1 cellular context compared by ENCODE assay signal in the genomic region with DNA sequence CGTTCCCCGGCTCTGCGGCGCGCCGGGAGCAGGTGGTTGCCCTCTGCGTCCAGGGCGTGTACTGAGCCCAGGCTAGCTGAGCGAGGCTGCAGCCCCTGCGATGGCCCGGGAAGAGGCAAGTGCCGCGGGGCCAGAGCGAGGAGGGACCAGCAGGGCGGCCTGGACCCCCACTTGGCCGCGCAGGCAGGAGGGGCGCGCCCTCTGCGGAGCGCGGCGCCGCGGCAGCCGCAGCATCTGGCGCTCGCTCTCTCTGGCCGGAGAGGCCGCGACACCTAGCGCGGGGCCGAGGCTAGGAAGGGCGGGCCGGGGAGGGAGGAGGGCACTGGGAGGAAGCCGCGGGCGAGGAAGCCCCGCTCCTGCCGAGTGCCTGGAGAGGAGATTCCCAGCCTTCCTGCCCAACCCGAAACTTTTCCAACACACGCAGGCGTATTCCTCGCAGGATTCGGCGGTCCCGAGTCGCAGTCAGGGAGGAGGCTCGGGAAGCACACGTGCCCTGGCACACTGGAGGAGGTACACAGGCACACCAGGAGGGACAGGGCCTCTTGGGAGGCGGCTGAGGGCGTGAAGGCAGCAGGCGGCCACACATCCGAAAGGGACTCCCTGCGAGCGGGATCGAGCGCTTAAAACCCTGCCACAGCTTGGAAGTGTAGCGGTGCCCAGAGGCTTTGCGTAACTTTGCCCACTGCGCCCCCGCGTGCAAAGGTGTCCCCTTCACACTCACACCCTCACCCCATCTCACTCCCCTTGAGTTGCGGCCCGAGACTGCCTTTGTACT.
A peak's percentile ranks its signal among the peaks of the same experiment; 100 is the strongest.
TF ChIP-seq lines count a peak whose summit lies in the region.

No MANE protein-coding gene starts in this region.

TF ChIP-seq in HEK293, 187 proteins besides CTCF, POLR2A, EP300 and RAD21 (continued from another document and continues in another):
- TF ChIP-seq ZNF645 (tag by site-specific recombination; IDR thresholded peaks at IDR 0.05) (no peak), ZNF776 (tag by site-specific recombination; IDR thresholded peaks at IDR 0.05; ENCODE audit: borderline replicate concordance) (no peak), PATZ1 (tag by site-specific recombination; IDR thresholded peaks at IDR 0.05) (peak; percentile 33; the same call in 1 of the 2 replicates), ZBTB1 (tag by site-specific recombination; IDR thresholded peaks at IDR 0.05) (no peak), ZNF362 (tag by site-specific recombination; IDR thresholded peaks at IDR 0.05) (no peak), AEBP2 (tag by site-specific recombination; IDR thresholded peaks at IDR 0.05; ENCODE audit: borderline replicate concordance) (no peak), ZBTB17 (tag by site-specific recombination; IDR thresholded peaks at IDR 0.05) (peak; percentile 47; the same call in 1 of the 2 replicates), ZNF416 (tag by site-specific recombination; IDR thresholded peaks at IDR 0.05) (no peak), ZNF174 (tag by site-specific recombination; IDR thresholded peaks at IDR 0.05) (no peak), ZNF610 (tag by site-specific recombination; IDR thresholded peaks at IDR 0.05; ENCODE audit: borderline replicate concordance) (no peak), ZNF10 (tag by site-specific recombination; IDR thresholded peaks at IDR 0.05) (no peak), KLF8 (tag by site-specific recombination; IDR thresholded peaks at IDR 0.05) (peak; percentile 34; the same call in 1 of the 2 replicates), ZFP37 (tag by site-specific recombination; IDR thresholded peaks at IDR 0.05) (no peak), ZNF341 (tag by site-specific recombination; IDR thresholded peaks at IDR 0.05; ENCODE audit: low read depth) (peak; percentile 8; the same call in 1 of the 2 replicates), ZNF792 (tag by site-specific recombination; IDR thresholded peaks at IDR 0.05) (no peak), KLF16 (tag by site-specific recombination; IDR thresholded peaks at IDR 0.05) (no peak; the same call in 1 of the 2 replicates), ZXDB (tag by site-specific recombination; IDR thresholded peaks at IDR 0.05) (0 out of 2 replicates have a peak, but pooled peaks have one; percentile 24), BCL11B (tag by site-specific recombination; IDR thresholded peaks at IDR 0.05; ENCODE audit: low read depth) (no peak), ZNF221 (tag by site-specific recombination; IDR thresholded peaks at IDR 0.05; ENCODE audit: borderline replicate concordance) (no peak), ZNF701 (tag by site-specific recombination; IDR thresholded peaks at IDR 0.05) (no peak), ZNF202 (tag by site-specific recombination; IDR thresholded peaks at IDR 0.05; ENCODE audit: borderline replicate concordance) (no peak), ZNF707 (tag by site-specific recombination; IDR thresholded peaks at IDR 0.05) (no peak), ZNF157 (tag by site-specific recombination; IDR thresholded peaks at IDR 0.05) (no peak), ZNF132 (tag by site-specific recombination; IDR thresholded peaks at IDR 0.05; ENCODE audit: borderline replicate concordance) (no peak), ZNF585B (tag by site-specific recombination; IDR thresholded peaks at IDR 0.05) (no peak), ZSCAN30 (tag by site-specific recombination; IDR thresholded peaks at IDR 0.05) (peak; percentile 31; the same call in 1 of the 2 replicates), ZNF155 (tag by site-specific recombination; IDR thresholded peaks at IDR 0.05) (no peak), ZNF600 (tag by site-specific recombination; IDR thresholded peaks at IDR 0.05) (peak; percentile 80), GLIS2 (tag by site-specific recombination; IDR thresholded peaks at IDR 0.05) (peak; percentile 77; the same call in 1 of the 2 replicates), ZNF274 (IDR thresholded peaks at IDR 0.05; ENCODE audit: low read length) (no peak), ZNF274 (tag by site-specific recombination; IDR thresholded peaks at IDR 0.05; ENCODE audit: borderline replicate concordance) (no peak), KLF9 (tag by site-specific recombination; IDR thresholded peaks at IDR 0.05; ENCODE audit: low read depth) (no peak), ZNF48 (tag by site-specific recombination; IDR thresholded peaks at IDR 0.05) (no peak), ZNF140 (tag by site-specific recombination; IDR thresholded peaks at IDR 0.05) (no peak), ZNF571 (tag by site-specific recombination; IDR thresholded peaks at IDR 0.05) (no peak), TCF7L2 (IDR thresholded peaks at IDR 0.05; ENCODE audit: borderline replicate concordance, low read depth, low read length) (no peak), ZNF76 (tag by site-specific recombination; IDR thresholded peaks at IDR 0.05; ENCODE audit: borderline replicate concordance, low read depth) (no peak; the same call in none of the 2 replicates), PRDM1 (tag by site-specific recombination; IDR thresholded peaks at IDR 0.05) (no peak), ZNF747 (tag by site-specific recombination; IDR thresholded peaks at IDR 0.05) (no peak), ZNF514 (tag by site-specific recombination; IDR thresholded peaks at IDR 0.05) (no peak), ZBTB21 (tag by site-specific recombination; IDR thresholded peaks at IDR 0.05) (no peak), ZNF350 (tag by site-specific recombination; IDR thresholded peaks at IDR 0.05) (no peak), ZNF843 (tag by site-specific recombination; IDR thresholded peaks at IDR 0.05) (no peak)
- TF ChIP-seq, protein P1, sequence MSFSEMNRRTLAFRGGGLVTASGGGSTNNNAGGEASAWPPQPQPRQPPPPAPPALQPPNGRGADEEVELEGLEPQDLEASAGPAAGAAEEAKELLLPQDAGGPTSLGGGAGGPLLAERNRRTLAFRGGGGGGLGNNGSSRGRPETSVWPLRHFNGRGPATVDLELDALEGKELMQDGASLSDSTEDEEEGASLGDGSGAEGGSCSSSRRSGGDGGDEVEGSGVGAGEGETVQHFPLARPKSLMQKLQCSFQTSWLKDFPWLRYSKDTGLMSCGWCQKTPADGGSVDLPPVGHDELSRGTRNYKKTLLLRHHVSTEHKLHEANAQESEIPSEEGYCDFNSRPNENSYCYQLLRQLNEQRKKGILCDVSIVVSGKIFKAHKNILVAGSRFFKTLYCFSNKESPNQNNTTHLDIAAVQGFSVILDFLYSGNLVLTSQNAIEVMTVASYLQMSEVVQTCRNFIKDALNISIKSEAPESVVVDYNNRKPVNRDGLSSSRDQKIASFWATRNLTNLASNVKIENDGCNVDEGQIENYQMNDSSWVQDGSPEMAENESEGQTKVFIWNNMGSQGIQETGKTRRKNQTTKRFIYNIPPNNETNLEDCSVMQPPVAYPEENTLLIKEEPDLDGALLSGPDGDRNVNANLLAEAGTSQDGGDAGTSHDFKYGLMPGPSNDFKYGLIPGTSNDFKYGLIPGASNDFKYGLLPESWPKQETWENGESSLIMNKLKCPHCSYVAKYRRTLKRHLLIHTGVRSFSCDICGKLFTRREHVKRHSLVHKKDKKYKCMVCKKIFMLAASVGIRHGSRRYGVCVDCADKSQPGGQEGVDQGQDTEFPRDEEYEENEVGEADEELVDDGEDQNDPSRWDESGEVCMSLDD (tag by site-specific recombination; IDR thresholded peaks at IDR 0.05) = no peak
- TF ChIP-seq, protein P2, sequence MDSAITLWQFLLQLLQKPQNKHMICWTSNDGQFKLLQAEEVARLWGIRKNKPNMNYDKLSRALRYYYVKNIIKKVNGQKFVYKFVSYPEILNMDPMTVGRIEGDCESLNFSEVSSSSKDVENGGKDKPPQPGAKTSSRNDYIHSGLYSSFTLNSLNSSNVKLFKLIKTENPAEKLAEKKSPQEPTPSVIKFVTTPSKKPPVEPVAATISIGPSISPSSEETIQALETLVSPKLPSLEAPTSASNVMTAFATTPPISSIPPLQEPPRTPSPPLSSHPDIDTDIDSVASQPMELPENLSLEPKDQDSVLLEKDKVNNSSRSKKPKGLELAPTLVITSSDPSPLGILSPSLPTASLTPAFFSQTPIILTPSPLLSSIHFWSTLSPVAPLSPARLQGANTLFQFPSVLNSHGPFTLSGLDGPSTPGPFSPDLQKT (IDR thresholded peaks at IDR 0.05; ENCODE audit: borderline replicate concordance, low read depth, low read length) = no peak
- TF ChIP-seq, protein P3, sequence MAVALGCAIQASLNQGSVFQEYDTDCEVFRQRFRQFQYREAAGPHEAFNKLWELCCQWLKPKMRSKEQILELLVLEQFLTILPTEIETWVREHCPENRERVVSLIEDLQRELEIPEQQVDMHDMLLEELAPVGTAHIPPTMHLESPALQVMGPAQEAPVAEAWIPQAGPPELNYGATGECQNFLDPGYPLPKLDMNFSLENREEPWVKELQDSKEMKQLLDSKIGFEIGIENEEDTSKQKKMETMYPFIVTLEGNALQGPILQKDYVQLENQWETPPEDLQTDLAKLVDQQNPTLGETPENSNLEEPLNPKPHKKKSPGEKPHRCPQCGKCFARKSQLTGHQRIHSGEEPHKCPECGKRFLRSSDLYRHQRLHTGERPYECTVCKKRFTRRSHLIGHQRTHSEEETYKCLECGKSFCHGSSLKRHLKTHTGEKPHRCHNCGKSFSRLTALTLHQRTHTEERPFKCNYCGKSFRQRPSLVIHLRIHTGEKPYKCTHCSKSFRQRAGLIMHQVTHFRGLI (tag by site-specific recombination; IDR thresholded peaks at IDR 0.05) = no peak
- TF ChIP-seq, protein P4, sequence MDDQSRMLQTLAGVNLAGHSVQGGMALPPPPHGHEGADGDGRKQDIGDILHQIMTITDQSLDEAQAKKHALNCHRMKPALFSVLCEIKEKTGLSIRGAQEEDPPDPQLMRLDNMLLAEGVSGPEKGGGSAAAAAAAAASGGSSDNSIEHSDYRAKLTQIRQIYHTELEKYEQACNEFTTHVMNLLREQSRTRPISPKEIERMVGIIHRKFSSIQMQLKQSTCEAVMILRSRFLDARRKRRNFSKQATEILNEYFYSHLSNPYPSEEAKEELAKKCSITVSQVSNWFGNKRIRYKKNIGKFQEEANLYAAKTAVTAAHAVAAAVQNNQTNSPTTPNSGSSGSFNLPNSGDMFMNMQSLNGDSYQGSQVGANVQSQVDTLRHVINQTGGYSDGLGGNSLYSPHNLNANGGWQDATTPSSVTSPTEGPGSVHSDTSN (CRISPR knock-in tag; IDR thresholded peaks at IDR 0.05) = no peak
- TF ChIP-seq, protein P5, sequence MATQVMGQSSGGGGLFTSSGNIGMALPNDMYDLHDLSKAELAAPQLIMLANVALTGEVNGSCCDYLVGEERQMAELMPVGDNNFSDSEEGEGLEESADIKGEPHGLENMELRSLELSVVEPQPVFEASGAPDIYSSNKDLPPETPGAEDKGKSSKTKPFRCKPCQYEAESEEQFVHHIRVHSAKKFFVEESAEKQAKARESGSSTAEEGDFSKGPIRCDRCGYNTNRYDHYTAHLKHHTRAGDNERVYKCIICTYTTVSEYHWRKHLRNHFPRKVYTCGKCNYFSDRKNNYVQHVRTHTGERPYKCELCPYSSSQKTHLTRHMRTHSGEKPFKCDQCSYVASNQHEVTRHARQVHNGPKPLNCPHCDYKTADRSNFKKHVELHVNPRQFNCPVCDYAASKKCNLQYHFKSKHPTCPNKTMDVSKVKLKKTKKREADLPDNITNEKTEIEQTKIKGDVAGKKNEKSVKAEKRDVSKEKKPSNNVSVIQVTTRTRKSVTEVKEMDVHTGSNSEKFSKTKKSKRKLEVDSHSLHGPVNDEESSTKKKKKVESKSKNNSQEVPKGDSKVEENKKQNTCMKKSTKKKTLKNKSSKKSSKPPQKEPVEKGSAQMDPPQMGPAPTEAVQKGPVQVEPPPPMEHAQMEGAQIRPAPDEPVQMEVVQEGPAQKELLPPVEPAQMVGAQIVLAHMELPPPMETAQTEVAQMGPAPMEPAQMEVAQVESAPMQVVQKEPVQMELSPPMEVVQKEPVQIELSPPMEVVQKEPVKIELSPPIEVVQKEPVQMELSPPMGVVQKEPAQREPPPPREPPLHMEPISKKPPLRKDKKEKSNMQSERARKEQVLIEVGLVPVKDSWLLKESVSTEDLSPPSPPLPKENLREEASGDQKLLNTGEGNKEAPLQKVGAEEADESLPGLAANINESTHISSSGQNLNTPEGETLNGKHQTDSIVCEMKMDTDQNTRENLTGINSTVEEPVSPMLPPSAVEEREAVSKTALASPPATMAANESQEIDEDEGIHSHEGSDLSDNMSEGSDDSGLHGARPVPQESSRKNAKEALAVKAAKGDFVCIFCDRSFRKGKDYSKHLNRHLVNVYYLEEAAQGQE (tag by site-specific recombination; IDR thresholded peaks at IDR 0.05) = no peak
